19 cellular contexts compared by ENCODE assay signal in the genomic region with DNA sequence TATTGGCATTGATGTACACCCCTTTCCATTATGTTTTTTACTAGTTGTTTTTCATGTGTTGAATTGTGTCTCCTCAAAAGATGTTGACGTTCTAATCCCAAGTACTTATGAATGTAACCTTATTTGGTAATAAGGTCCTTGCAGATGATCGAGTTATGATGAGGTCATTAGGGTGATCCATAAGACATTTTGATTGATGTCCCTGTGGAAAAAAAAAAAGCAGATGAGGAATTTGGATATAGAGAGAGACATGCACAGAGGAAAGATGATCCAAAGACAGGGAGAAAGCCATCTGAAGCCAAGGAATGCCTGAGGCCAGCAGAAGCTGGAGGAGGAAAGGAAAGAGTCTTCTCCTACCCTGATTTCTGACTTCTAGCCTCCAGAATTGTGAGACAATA.
"Had no signal": no experiment of that assay in that cellular context is flagged by ENCODE, and none has a peak within 500 bp of the region (broad histone marks: within the 10 kb centered on the region; RNA-seq: fewer than 3 reads in every experiment).

No MANE protein-coding gene starts in this region.

- H3K4me3 Mint-ChIP-seq: endodermal cell; natural killer cell; neural crest cell; stimulated activated effector memory CD8-positive, alpha-beta T cell treated with anti-CD3 and anti-CD28 coated beads, Interleukin-12 subunit alpha, Interleukin-12 subunit beta, amount 100 ng/mL, for 72 hours; type B pancreatic cell had no signal

- H3K36me3 ChIP-seq: heart left ventricle, right atrium auricular region, suprapubic skin, thyroid gland had no signal

- H3K9me3 Mint-ChIP-seq: endodermal cell, neural crest cell, type B pancreatic cell had no signal

- ATAC-seq: heart left ventricle; natural killer cell; stimulated activated effector memory CD8-positive, alpha-beta T cell treated with anti-CD3 and anti-CD28 coated beads, Interleukin-12 subunit alpha, Interleukin-12 subunit beta, amount 100 ng/mL, for 72 hours; stimulated activated naive CD8-positive, alpha-beta T cell treated with anti-CD3 and anti-CD28 coated beads, Interleukin-15, Interleukin-2, amounts not matched to agents 100 U/mL and 50 U/mL, for 24 hours had no signal

- H3K27ac Mint-ChIP-seq: endodermal cell; natural killer cell; stimulated activated effector memory CD8-positive, alpha-beta T cell treated with anti-CD3 and anti-CD28 coated beads, Interleukin-12 subunit alpha, Interleukin-12 subunit beta, amount 100 ng/mL, for 72 hours; type B pancreatic cell had no signal

- H3K4me1 Mint-ChIP-seq: endodermal cell; natural killer cell; stimulated activated effector memory CD8-positive, alpha-beta T cell treated with anti-CD3 and anti-CD28 coated beads, Interleukin-12 subunit alpha, Interleukin-12 subunit beta, amount 100 ng/mL, for 72 hours had no signal

- FAIRE-seq: urothelium cell line had no signal

- H3K4me2 ChIP-seq: smooth muscle cell had no signal

- DNase-seq: effector CD4-positive, alpha-beta T cell; endodermal cell; heart left ventricle; hippocampal formation; mammary epithelial cell; natural killer cell; posterior cingulate gyrus; stimulated activated CD4-positive, alpha-beta T cell treated with anti-CD3 and anti-CD28 coated beads, Interleukin-4, amount 100 ng/mL, for 1 hour; stimulated activated CD8-positive, alpha-beta memory T cell treated with anti-CD3 and anti-CD28 coated beads, Interleukin-4, amount 100 ng/mL, for 48 hours; stimulated activated naive CD8-positive, alpha-beta T cell treated with anti-CD3 and anti-CD28 coated beads, Interleukin-15, Interleukin-2, amounts not matched to agents 100 U/mL and 50 U/mL, for 24 hours; thyroid gland had no signal

- H3K36me3 Mint-ChIP-seq: natural killer cell; stimulated activated effector memory CD8-positive, alpha-beta T cell treated with anti-CD3 and anti-CD28 coated beads, Interleukin-12 subunit alpha, Interleukin-12 subunit beta, amount 100 ng/mL, for 72 hours; type B pancreatic cell had no signal

- H3K4me3 ChIP-seq: coronary artery, heart left ventricle, right atrium auricular region, smooth muscle cell, suprapubic skin, thyroid gland had no signal

- H3K27me3 ChIP-seq: heart left ventricle, right atrium auricular region, suprapubic skin, thyroid gland had no signal

- H3K9me3 ChIP-seq: heart left ventricle, right atrium auricular region, suprapubic skin, thyroid gland had no signal

- H3K27ac ChIP-seq: coronary artery, heart left ventricle, right atrium auricular region, suprapubic skin, thyroid gland had no signal

- H3K4me1 ChIP-seq: heart left ventricle, right atrium auricular region, suprapubic skin, thyroid gland had no signal

- H3K27me3 Mint-ChIP-seq: type B pancreatic cell had no signal
